In genomic region chr4:108224628-108225053, GRCh38 we compare ENCODE assay signal across 13 cellular contexts. TPM values are rescaled to one million over a fixed set of nuclear protein-coding genes. Genes with fewer than 3 reads are reported as not detected.
DNase-seq lines count a peak whose midpoint lies in the region; ATAC-seq, FAIRE-seq and TF ChIP-seq lines count a peak whose summit lies in the region.
"Had no signal": no experiment of that assay in that cellular context is flagged by ENCODE, and none has a peak within 500 bp of the region (broad histone marks: within the 10 kb centered on the region; RNA-seq: fewer than 3 reads in every experiment).

No MANE protein-coding gene starts in this region.

- H3K9ac ChIP-seq in SK-N-SH = no peak overlapping the region

- H3K36me3 ChIP-seq in cardiac muscle cell = no peaks in the 10 kb centered on the region
- H3K36me3 ChIP-seq in SK-N-SH (replicated peaks in 1 of 2; ENCODE audit: control insufficient read depth in 1 of 2, insufficient read depth in 2 of 2, low read length in 1 of 2) = no peaks in the 10 kb centered on the region
- H3K36me3 ChIP-seq: heart right ventricle, tibial artery had no signal

- no peak for TF ChIP-seq CTCF in cardiac muscle cell (IDR thresholded peaks at IDR 0.05; ENCODE audit: low read depth, low read length)
- no peak for TF ChIP-seq CTCF in SK-N-SH (IDR thresholded peaks at IDR 0.05)
- TF ChIP-seq CTCF in fibroblast of villous mesenchyme (IDR thresholded peaks at IDR 0.05; ENCODE audit: insufficient read depth, low read depth, low read length) = no peak

- peak; percentile 62 to 75 for DNase-seq in cardiac muscle cell (ENCODE audit: low read depth in 1 of 2, low spot score in 1 of 2)
- no peak for DNase-seq in Right ventricle myocardium superior
- DNase-seq in SK-N-SH = peak; percentile 33
- peak; percentile 87 for DNase-seq in fibroblast of villous mesenchyme (ENCODE audit: low read depth)
- DNase-seq in urothelium cell line (ENCODE audit: low spot score) = peak; percentile 13
- DNase-seq in anterior cingulate cortex (lab: John Stamatoyannopoulos, UW) = no peak
- no peak for DNase-seq in activated CD8-positive, alpha-beta memory T cell treated with anti-CD3 and anti-CD28 coated beads for 24 hours
- no peak for DNase-seq in COLO668 (lab: John Stamatoyannopoulos, UW; ENCODE audit: unreplicated experiment)
- DNase-seq: effector memory CD4-positive, alpha-beta T cell; NCI-H2227 treated with DMSO at 0.1 percent for 48 hours; tibial artery had no signal

- WGBS in SK-N-SH (ENCODE audit: low lambda C conversion rate) = 7% methylated on average over 6 of the region's 6 CpGs

- CTCF ChIA-PET in SK-N-SH (lab: Yijun Ruan, JAX) = interaction anchor here (1.5 kb wide), 1 partner anchor 12 kb away, joined by 4 read pairs; no protein-coding TSS in a partner anchor

- H3K4me3 ChIP-seq in cardiac muscle cell (no peak overlapping the region), SK-N-SH (ENCODE audit: low read depth in 2 of 2, low read length in 1 of 2) (no peak overlapping the region), fibroblast of villous mesenchyme (ENCODE audit: low read depth, low read length) (no peak overlapping the region)
- H3K4me3 ChIP-seq: heart right ventricle, tibial artery had no signal

- H3K9me3 ChIP-seq in cardiac muscle cell (ENCODE audit: low read depth) (no peaks in the 10 kb centered on the region), SK-N-SH (no peaks in the 10 kb centered on the region)
- H3K9me3 ChIP-seq: heart right ventricle, tibial artery had no signal

- H3K4me2 ChIP-seq in SK-N-SH = no peak overlapping the region

- peak overlapping the region; percentile 93 for H3K27ac ChIP-seq in cardiac muscle cell
- H3K27ac ChIP-seq in SK-N-SH (ENCODE audit: low read depth in 2 of 2, low read length in 1 of 2) = no peak overlapping the region
- H3K27ac ChIP-seq: heart right ventricle, tibial artery had no signal

- H3K9me2 ChIP-seq in SK-N-SH = no peaks in the 10 kb centered on the region

- no peaks in the 10 kb centered on the region for H3K27me3 ChIP-seq in cardiac muscle cell
- H3K27me3 ChIP-seq in SK-N-SH (ENCODE audit: insufficient read depth) = no peaks in the 10 kb centered on the region
- H3K27me3 ChIP-seq: heart right ventricle, tibial artery had no signal

- H4K20me1 ChIP-seq in SK-N-SH (ENCODE audit: insufficient read depth) = no peaks in the 10 kb centered on the region

- peaks cover 27% of the 10 kb centered on the region for H3K4me1 ChIP-seq in cardiac muscle cell (ENCODE audit: low read depth)
- peaks cover 0 to 3% of the 10 kb centered on the region in 2 experiments; a peak in 1 of 4 replicates for H3K4me1 ChIP-seq in SK-N-SH (ENCODE audit: control insufficient read depth in 1 of 2, insufficient read depth in 2 of 2, low read depth in 1 of 2, low read length in 1 of 2)
- H3K4me1 ChIP-seq: heart right ventricle, tibial artery had no signal

- no peaks in the 10 kb centered on the region for H3K79me2 ChIP-seq in SK-N-SH (ENCODE audit: insufficient read depth)

- POLR2A ChIA-PET in SK-N-SH (lab: Yijun Ruan, JAX) = no interaction called here

- H2AFZ ChIP-seq in SK-N-SH (ENCODE audit: low read depth) = no peak overlapping the region

- H3F3A ChIP-seq in SK-N-SH (replicated peaks; ENCODE audit: insufficient read depth) = no peaks in the 10 kb centered on the region

- no peak for ATAC-seq in Right ventricle myocardium superior (ENCODE audit: poor library complexity)
- ATAC-seq: heart right ventricle had no signal

- intact Hi-C loops in Right ventricle myocardium superior (cut with DNase I) = no loop called here

- TF ChIP-seq EP300 in SK-N-SH (IDR thresholded peaks at IDR 0.05; ENCODE audit: borderline replicate concordance in 1 of 2, low read depth in 1 of 2, low read length in 1 of 2) = no peak

- FAIRE-seq in urothelium cell line (lab: Jason Lieb, UNC) = peak; percentile 76
- FAIRE-seq: GM18507 had no signal

- no peak for TF ChIP-seq RAD21 in SK-N-SH (IDR thresholded peaks at IDR 0.05; ENCODE audit: low read length)

TF ChIP-seq in SK-N-SH, 30 proteins besides CTCF, POLR2A, EP300 and RAD21:
- no peak for TF ChIP-seq SIN3A (IDR thresholded peaks at IDR 0.05; ENCODE audit: borderline replicate concordance, low read depth, low read length)
- TF ChIP-seq RCOR1 (IDR thresholded peaks at IDR 0.05; ENCODE audit: low read length) = peak; percentile 60; the same call in 1 of the 2 replicates

RNA-seq across cellular contexts. Expression of gene LEF1, which starts 55.9 kb away (rescaled TPM):
- total RNA-seq in cardiac muscle cell (67.2 and 70.3 TPM in 2 replicates), Right ventricle myocardium superior (0.51 TPM), fibroblast of villous mesenchyme (under 0.01 and 1.6 TPM in 2 replicates)
- polyA plus RNA-seq in cardiac muscle cell (45.8 and 69.1 TPM in 2 replicates), SK-N-SH (2012; rRNA removed) (0.36 and 0.89 TPM in 2 replicates)
- 1.1 and 1.6 TPM in 2 replicates for polyA plus RNA-seq in SK-N-SH (2012; cell fraction: cytosol; rRNA removed)
- 0.57 and 0.76 TPM in 2 replicates for polyA plus RNA-seq in SK-N-SH (2012; cell fraction: nucleus; rRNA removed)

Comparison
In these comparisons a context has a peak if more than half of its experiments do, and no peak if none do; other contexts are left out.
1. DNase-seq: peak in cardiac muscle cell (2 of 2), SK-N-SH (single experiment), fibroblast of villous mesenchyme (single experiment) and urothelium cell line (single experiment); none in Right ventricle myocardium superior (single experiment), anterior cingulate cortex (0 of 58), activated CD8-positive, alpha-beta memory T cell treated with anti-CD3 and anti-CD28 coated beads for 24 hours (single experiment) and COLO668 (single experiment).
2. RNA of gene LEF1, which starts 55.9 kb away (total RNA-seq): 67.2 to 70.3 TPM in cardiac muscle cell; 0.51 TPM in Right ventricle myocardium superior (single experiment) and under 0.01 to 1.6 TPM in fibroblast of villous mesenchyme; every median in the first group is over 10 times any median in the second.